11 cellular contexts compared by ENCODE assay signal in the genomic region with DNA sequence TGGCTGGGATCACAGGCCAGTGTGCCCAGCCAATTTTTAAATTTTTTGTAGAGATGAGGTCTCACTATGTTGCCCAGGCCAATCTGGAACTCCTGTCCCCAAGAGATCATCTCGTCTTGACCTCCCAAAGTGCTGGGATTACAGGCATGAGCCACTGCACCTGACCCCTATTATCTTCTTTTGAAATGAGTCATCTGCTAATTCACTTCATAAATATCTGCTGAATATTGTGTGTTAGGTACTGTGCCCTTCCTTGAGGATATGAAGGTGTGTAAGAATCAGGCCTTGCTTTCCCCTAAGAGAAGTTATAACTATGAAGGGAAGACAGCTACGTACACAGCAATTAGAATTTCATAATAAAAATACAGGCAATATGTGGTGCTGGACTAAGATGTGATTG. TPM values are rescaled to one million over a fixed set of nuclear protein-coding genes. Genes with fewer than 3 reads are reported as not detected.
DNase-seq lines count a peak whose midpoint lies in the region; ATAC-seq and TF ChIP-seq lines count a peak whose summit lies in the region.
"Had no signal": no experiment of that assay in that cellular context is flagged by ENCODE, and none has a peak within 500 bp of the region (broad histone marks: within the 10 kb centered on the region; RNA-seq: fewer than 3 reads in every experiment).

No MANE protein-coding gene starts in this region.

- H3K36me3 ChIP-seq in right lobe of liver: no peaks in the 10 kb centered on the region

- no peaks in the 10 kb centered on the region for H3K27me3 Mint-ChIP-seq in T-helper 17 cell

- H3K4me3 Mint-ChIP-seq in T-helper 17 cell: no peak overlapping the region

- H3K36me3 Mint-ChIP-seq in T-helper 17 cell (ENCODE audit: low read depth): peaks cover 2% of the 10 kb centered on the region

- ATAC-seq in T-helper 17 cell (no peak), right lobe of liver (peak in 1 of 4 donors; percentile 16)
- ATAC-seq: A549, K562 had no signal

- intact Hi-C loops in right lobe of liver (cut with DNase I): no loop called here

- no peak for TF ChIP-seq POLR2A in right lobe of liver (IDR thresholded peaks at IDR 0.05)

- peaks cover 19% of the 10 kb centered on the region for H3K4me1 Mint-ChIP-seq in T-helper 17 cell

- peaks cover 0 to 59% (median 25%) of the 10 kb centered on the region in 4 donors for H3K4me1 ChIP-seq in right lobe of liver
- H3K4me1 ChIP-seq: BLaER1 had no signal

- DNase-seq in T-helper 17 cell (no peak), epithelial cell of esophagus (ENCODE audit: low read depth) (peak; percentile 31), right lobe of liver (no peak), NCI-H748 (lab: John Stamatoyannopoulos, UW; ENCODE audit: unreplicated experiment) (no peak), NCI-H345 (lab: John Stamatoyannopoulos, UW) (no peak), anterior cingulate cortex (lab: John Stamatoyannopoulos, UW) (no peak)
- DNase-seq: HCEC 1CT had no signal

- H3K27ac ChIP-seq in right lobe of liver: peak overlapping the region; percentile 4 to 64 (median 27)
- H3K27ac ChIP-seq: A549, BLaER1, HL-60 had no signal

- H3K4me3 ChIP-seq in epithelial cell of esophagus (ENCODE audit: low read length) (no peak overlapping the region), right lobe of liver (no peak overlapping the region)
- H3K4me3 ChIP-seq: A549, BLaER1, K562 had no signal

- 86% methylated on average over 2 of the region's 2 CpGs for WGBS in right lobe of liver (ENCODE audit: insufficient coverage, low coverage, low lambda C conversion rate, missing lambda C conversion rate)

- H3K27ac Mint-ChIP-seq in T-helper 17 cell: peak overlapping the region; percentile 82

- H3K27me3 ChIP-seq in right lobe of liver: no peaks in the 10 kb centered on the region
- H3K27me3 ChIP-seq: BLaER1 had no signal

- TF ChIP-seq CTCF in epithelial cell of esophagus (IDR thresholded peaks at IDR 0.05; ENCODE audit: insufficient read depth, low read depth, low read length, missing control alignments): no peak
- no peak for TF ChIP-seq CTCF in right lobe of liver (IDR thresholded peaks at IDR 0.05)

- H3K9me3 ChIP-seq in T-helper 17 cell (ENCODE audit: control insufficient read depth, low read length, poor library complexity, severe bottlenecking) (no peaks in the 10 kb centered on the region), right lobe of liver (no peaks in the 10 kb centered on the region)
- H3K9me3 ChIP-seq: A549, BLaER1 had no signal

RNA-seq across cellular contexts. Expression of a gene that starts 8.2 kb away (rescaled TPM):
- 10 to 100 TPM; 13.5 to 13.8 TPM for total RNA-seq in T-helper 17 cell
- 10 to 100 TPM; 46.9 to 82.1 (median 59.1) TPM for total RNA-seq in right lobe of liver
